ENCODE assay signal across 9 cellular contexts in genomic region chr7:10412426-10413019, GRCh38.
DNase-seq lines count a peak whose midpoint lies in the region; ATAC-seq and TF ChIP-seq lines count a peak whose summit lies in the region.
"Had no signal": no experiment of that assay in that cellular context is flagged by ENCODE, and none has a peak within 500 bp of the region (broad histone marks: within the 10 kb centered on the region; RNA-seq: fewer than 3 reads in every experiment).

No MANE protein-coding gene starts in this region.

- H3K4me1 ChIP-seq in testis: no peaks in the 10 kb centered on the region
- no peaks in the 10 kb centered on the region for H3K4me1 ChIP-seq in aorta (ENCODE audit: control insufficient read depth in 1 of 2, insufficient read depth in 2 of 2, low read length in 2 of 2)

- H3K9me3 Mint-ChIP-seq in glutamatergic neuron (ENCODE audit: unreplicated experiment): no peaks in the 10 kb centered on the region

- H3K36me3 Mint-ChIP-seq in glutamatergic neuron (ENCODE audit: unreplicated experiment): no peaks in the 10 kb centered on the region

- TF ChIP-seq POLR2A in testis (IDR thresholded peaks at IDR 0.05): no peak

- ATAC-seq in HG02759 (IDR thresholded peaks at IDR 0.05; ENCODE audit: unreplicated experiment) (peak; percentile 82), aorta (ENCODE audit: low FRiP score) (no peak)
- ATAC-seq: left colon had no signal

- H3K27ac ChIP-seq in VCaP (no peak overlapping the region), testis (no peak overlapping the region), aorta (ENCODE audit: low read depth in 1 of 2, low read length in 2 of 2) (no peak overlapping the region)

- DNase-seq in AG09319 (ENCODE audit: extremely low read depth, low read depth) (no peak), NCI-H1105 treated with DMSO at 0.1 percent for 48 hours (lab: John Stamatoyannopoulos, UW) (peak; percentile 55), glutamatergic neuron (peak; percentile 24), testis (peak; percentile 51), aorta (no peak)

- TF ChIP-seq CTCF in AG09319 (IDR thresholded peaks at IDR 0.05; ENCODE audit: low read depth, low read length) (peak; percentile 41), GM12873 (IDR thresholded peaks at IDR 0.05; ENCODE audit: insufficient read depth, low read depth, low read length, missing control alignments) (peak; percentile 47), VCaP (conservative IDR thresholded peaks at IDR 0.05) (peak; percentile 82), glutamatergic neuron (IDR thresholded peaks at IDR 0.05; ENCODE audit: partially characterized antibody, unreplicated experiment) (peak; percentile 66), testis (IDR thresholded peaks at IDR 0.05) (peak; percentile 34 to 71 (median 52))

- intact Hi-C loops in testis (cut with DNase I; ENCODE audit: low total_unique reads): no loop called here
- intact Hi-C loops in aorta (cut with DNase I): no loop called here

- no peak overlapping the region for H3K27ac Mint-ChIP-seq in glutamatergic neuron (ENCODE audit: unreplicated experiment)

- peaks cover 2% of the 10 kb centered on the region for H3K27me3 Mint-ChIP-seq in glutamatergic neuron (ENCODE audit: unreplicated experiment)

- H3K4me3 Mint-ChIP-seq in glutamatergic neuron (ENCODE audit: unreplicated experiment): no peak overlapping the region

- peaks cover 5% of the 10 kb centered on the region for H3K4me1 Mint-ChIP-seq in glutamatergic neuron (ENCODE audit: low read depth, unreplicated experiment)

- H3K9me3 ChIP-seq in testis: no peaks in the 10 kb centered on the region
- no peaks in the 10 kb centered on the region for H3K9me3 ChIP-seq in aorta (ENCODE audit: control insufficient read depth, low read length)

- H3K36me3 ChIP-seq in testis (ENCODE audit: low read depth, missing control alignments): no peaks in the 10 kb centered on the region
- H3K36me3 ChIP-seq in aorta (ENCODE audit: control insufficient read depth in 1 of 2, insufficient read depth in 2 of 2, low read length in 1 of 2): no peaks in the 10 kb centered on the region

- H3K4me3 ChIP-seq in testis (no peak overlapping the region), aorta (ENCODE audit: low read length in 2 of 2) (no peak overlapping the region)

- no peaks in the 10 kb centered on the region for H3K27me3 ChIP-seq in testis
- no peaks in the 10 kb centered on the region for H3K27me3 ChIP-seq in aorta (ENCODE audit: control insufficient read depth in 1 of 2, insufficient read depth in 2 of 2, low read length in 1 of 2)

- WGBS in testis, 2 donors: 8 to 14% methylated on average over 3 of the region's 3 CpGs
- 1 to 3% methylated on average over 3 of the region's 3 CpGs for WGBS in aorta, 2 donors

Comparison
In these comparisons a context has a peak if more than half of its experiments do, and no peak if none do; other contexts are left out.
1. DNase-seq: peak in NCI-H1105 treated with DMSO at 0.1 percent for 48 hours (single experiment), glutamatergic neuron (single experiment) and testis (single experiment); none in AG09319 (single experiment) and aorta (0 of 2).
2. Peak in every context shown above with its lines, with median percentiles within 50 percentile points of each other: CTCF ChIP-seq.